9 cellular contexts compared by ENCODE assay signal in genomic region chr17:57135748-57136342, GRCh38. TPM values are rescaled to one million over a fixed set of nuclear protein-coding genes. Genes with fewer than 3 reads are reported as not detected.
A peak's percentile ranks its signal among the peaks of the same experiment; 100 is the strongest.
DNase-seq lines count a peak whose midpoint lies in the region; ATAC-seq and TF ChIP-seq lines count a peak whose summit lies in the region.
"Had no signal": no experiment of that assay in that cellular context is flagged by ENCODE, and none has a peak within 500 bp of the region (broad histone marks: within the 10 kb centered on the region; RNA-seq: fewer than 3 reads in every experiment).

No MANE protein-coding gene starts in this region.

- H3K27me3 ChIP-seq in upper lobe of right lung, result no peaks in the 10 kb centered on the region

- no peaks in the 10 kb centered on the region for H3K4me1 ChIP-seq in upper lobe of right lung

- H3K27ac ChIP-seq in upper lobe of right lung, result no peak overlapping the region

- H3K4me3 ChIP-seq in upper lobe of right lung, result no peak overlapping the region

- intact Hi-C loops in upper lobe of right lung (cut with DNase I), result loop anchor here (10.0 kb wide), 1 partner anchor 609 kb away; the partner anchor contains the start of gene CCDC182

- TF ChIP-seq CTCF in upper lobe of right lung (IDR thresholded peaks at IDR 0.05), result no peak

- no peaks in the 10 kb centered on the region for H3K9me3 ChIP-seq in upper lobe of right lung

- H3K36me3 ChIP-seq in upper lobe of right lung, result no peaks in the 10 kb centered on the region

- DNase-seq in stimulated activated CD4-positive, alpha-beta T cell treated with anti-CD3 and anti-CD28 coated beads, Interleukin-4, amount 100 ng/mL, for 4 hours, result peak; percentile 6 to 17
- no peak for DNase-seq in stimulated activated CD4-positive, alpha-beta T cell treated with anti-CD3 and anti-CD28 coated beads, Interleukin-2, amount 100 ng/mL, for 48 hours
- peak; percentile 92 for DNase-seq in NCI-H69 (lab: John Stamatoyannopoulos, UW)
- DNase-seq in islet precursor cell, result peak; percentile 60
- DNase-seq in upper lobe of right lung, result no peak
- DNase-seq in LoVo (ENCODE audit: low spot score), result no peak
- DNase-seq in NCI-H1048 (lab: John Stamatoyannopoulos, UW), result no peak
- DNase-seq: OCI-M1 had no signal

- ATAC-seq in upper lobe of right lung (peak; percentile 21), GM21390 (IDR thresholded peaks at IDR 0.05; ENCODE audit: unreplicated experiment) (no peak)

RNA-seq across cellular contexts. Expression of gene AKAP1, which starts 50.8 kb away (rescaled TPM):
- total RNA-seq in upper lobe of right lung, result 59.9 TPM

Comparison
In these comparisons a context has a peak if more than half of its experiments do, and no peak if none do; other contexts are left out.
1. DNase-seq: peak in stimulated activated CD4-positive, alpha-beta T cell treated with anti-CD3 and anti-CD28 coated beads, Interleukin-4, amount 100 ng/mL, for 4 hours (2 of 2), NCI-H69 (single experiment) and islet precursor cell (single experiment); none in stimulated activated CD4-positive, alpha-beta T cell treated with anti-CD3 and anti-CD28 coated beads, Interleukin-2, amount 100 ng/mL, for 48 hours (0 of 2), upper lobe of right lung (single experiment), LoVo (single experiment) and NCI-H1048 (single experiment).